In genomic region chr7:130205084-130205947, GRCh38 we compare ENCODE assay signal across 8 cellular contexts. TPM values are rescaled to one million over a fixed set of nuclear protein-coding genes. Genes with fewer than 3 reads are reported as not detected.
DNase-seq lines count a peak whose midpoint lies in the region; ATAC-seq, FAIRE-seq and TF ChIP-seq lines count a peak whose summit lies in the region.

TSS of gene TMEM209 (minus strand) at chr7:130205406. CDS start at chr7:130205375, 31 bp downstream.

- peak; percentile 61 for FAIRE-seq in H54 (lab: Jason Lieb, UNC)

- H3K4me2 ChIP-seq in Loucy (ENCODE audit: low read depth, low read length, poor library complexity, severe bottlenecking) = peak within 1 kb of the TSS; percentile 66

- no peaks in the 10 kb centered on the region for H3K9me3 Mint-ChIP-seq in natural killer cell

- H3K27me3 Mint-ChIP-seq in natural killer cell (ENCODE audit: low read depth in 2 of 2) = no peaks in the 10 kb centered on the region

- H3K4me1 ChIP-seq in Loucy (ENCODE audit: insufficient read depth, low read length, poor library complexity, severe bottlenecking) = peaks cover 21% of the 10 kb centered on the region

- DNase-seq in EL (peak; percentile 97), H54 (ENCODE audit: insufficient read length, low spot score) (peak; percentile 84), fibroblast of peridontal ligament (ENCODE audit: extremely low read depth) (peak; percentile 97), natural killer cell (peak; percentile 87)
- DNase-seq in activated T-helper 9 cell treated with anti-CD3 and anti-CD28 coated beads, Interleukin-2, amount 50 U/mL, for 16 hours (ENCODE audit: low read depth) = peak; percentile 88
- DNase-seq in stimulated activated naive CD4-positive, alpha-beta T cell treated with Interleukin-2 at 50 U/mL for 16 hours (lab: John Stamatoyannopoulos, UW) = peak; percentile 92

- H3K4me1 Mint-ChIP-seq in natural killer cell = peaks cover 20 to 22% of the 10 kb centered on the region in 2 donors

- H3K4me3 Mint-ChIP-seq in natural killer cell = peak within 1 kb of the TSS; percentile 100

- peaks cover 22% of the 10 kb centered on the region for H3K36me3 Mint-ChIP-seq in natural killer cell

- H3F3A ChIP-seq in Loucy (ENCODE audit: low read depth) = no peaks in the 10 kb centered on the region

- no peaks in the 10 kb centered on the region for H3K9me3 ChIP-seq in Loucy (ENCODE audit: insufficient read depth, low read depth, low read length)

- intact Hi-C loops in natural killer cell (cut with micrococcal nuclease) = loop anchor here (5.0 kb wide), 1 partner anchor 133 kb away; the partner anchor contains the start of gene KLHDC10

- TF ChIP-seq CTCF in Loucy (conservative IDR thresholded peaks at IDR 0.05; ENCODE audit: low read length) = no peak
- TF ChIP-seq CTCF in natural killer cell (IDR thresholded peaks at IDR 0.05) = no peak

- H3K9me2 ChIP-seq in Loucy (replicated peaks; ENCODE audit: low read depth, low read length) = no peaks in the 10 kb centered on the region

- H4K20me1 ChIP-seq in Loucy (ENCODE audit: insufficient read depth, low read length, poor library complexity, severe bottlenecking) = peaks cover under 1% of the 10 kb centered on the region

- H3K79me2 ChIP-seq in Loucy (ENCODE audit: insufficient read depth, low read length) = peaks cover 38% of the 10 kb centered on the region

- peak; percentile 94 to 97 (median 97) for ATAC-seq in natural killer cell

- H3K27ac Mint-ChIP-seq in natural killer cell = peak within 1 kb of the TSS; percentile 98 to 99

- peak within 1 kb of the TSS; percentile 87 for H3K4me3 ChIP-seq in Loucy (ENCODE audit: low read length, poor library complexity, severe bottlenecking)

- H3K36me3 ChIP-seq in Loucy (ENCODE audit: insufficient read depth, low read length) = peaks cover 9% of the 10 kb centered on the region; the same call in 1 of the 2 replicates

- H2AFZ ChIP-seq in Loucy (ENCODE audit: low read length) = peak within 1 kb of the TSS; percentile 88

- H3K27me3 ChIP-seq in Loucy (ENCODE audit: insufficient read depth, low read length, poor library complexity, severe bottlenecking) = no peaks in the 10 kb centered on the region

- peak within 1 kb of the TSS; percentile 97 for H3K9ac ChIP-seq in Loucy (ENCODE audit: low read depth, low read length, poor library complexity, severe bottlenecking)

- TF ChIP-seq POLR2A in H54 (IDR thresholded peaks at IDR 0.05; ENCODE audit: low read depth, low read length) (peak; percentile 94), Raji (IDR thresholded peaks at IDR 0.05; ENCODE audit: insufficient read depth, low read depth, low read length) (peak; percentile 98)

RNA-seq across cellular contexts. Expression of gene TMEM209, which starts in this region (rescaled TPM):
- 10 to 100 TPM; 26.3 to 31.0 (median 30.4) TPM for total RNA-seq in natural killer cell

Comparison
In these comparisons a context has a peak if more than half of its experiments do, and no peak if none do; other contexts are left out.
1. Peak in every context shown above with its lines: DNase-seq, ATAC-seq and H3K4me3 ChIP-seq.